Comparison of ENCODE assay signal across 13 cellular contexts in the genomic region with DNA sequence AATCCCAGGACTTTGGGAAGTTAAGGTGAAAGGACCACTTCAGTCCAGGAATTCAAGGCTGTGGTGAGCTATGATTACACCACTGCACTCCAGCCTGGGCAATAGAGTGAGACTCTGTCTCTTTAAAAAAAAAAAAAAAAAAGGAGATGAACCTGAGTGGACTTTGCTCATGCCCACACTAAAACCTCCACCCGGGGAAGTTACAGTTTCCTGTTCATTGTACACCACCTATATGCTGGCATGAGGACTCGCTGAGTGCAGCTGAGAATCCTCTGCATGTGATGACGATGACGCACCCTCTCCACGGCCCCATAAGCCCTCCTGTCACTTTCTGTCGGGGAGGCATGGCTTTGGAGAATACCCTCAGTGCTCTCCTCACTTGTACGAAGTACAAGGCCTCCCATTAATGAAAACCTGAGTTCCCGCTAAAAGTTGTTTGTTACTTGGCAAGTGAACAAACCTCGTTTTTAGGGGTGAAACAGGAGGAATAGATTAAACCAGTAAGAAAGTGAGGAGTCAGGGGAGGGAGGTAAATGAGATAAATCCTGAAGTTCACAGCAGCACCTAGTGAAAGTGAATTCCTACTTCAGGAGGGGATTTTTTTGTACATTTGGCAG. TPM values are rescaled to one million over a fixed set of nuclear protein-coding genes. Genes with fewer than 3 reads are reported as not detected.
DNase-seq lines count a peak whose midpoint lies in the region; ATAC-seq and TF ChIP-seq lines count a peak whose summit lies in the region.
"Had no signal": no experiment of that assay in that cellular context is flagged by ENCODE, and none has a peak within 500 bp of the region (broad histone marks: within the 10 kb centered on the region; RNA-seq: fewer than 3 reads in every experiment).

No MANE protein-coding gene starts in this region.

- H3K27me3 Mint-ChIP-seq in Caco-2 (ENCODE audit: insufficient read depth, unreplicated experiment), result no peaks in the 10 kb centered on the region
- peaks cover 33% of the 10 kb centered on the region for H3K27me3 Mint-ChIP-seq in activated CD8-positive, alpha-beta memory T cell treated with anti-CD3 and anti-CD28 coated beads, Interleukin-2, amount 10 ng/mL, durations not matched to agents 7 days and 5 days

- H3K9me3 Mint-ChIP-seq in Caco-2 (ENCODE audit: unreplicated experiment), result no peaks in the 10 kb centered on the region
- H3K9me3 Mint-ChIP-seq in activated CD8-positive, alpha-beta memory T cell treated with anti-CD3 and anti-CD28 coated beads, Interleukin-2, amount 10 ng/mL, durations not matched to agents 7 days and 5 days (ENCODE audit: low read depth), result no peaks in the 10 kb centered on the region

- no peaks in the 10 kb centered on the region for H4K20me1 ChIP-seq in MM.1S (ENCODE audit: insufficient read depth, low read length)

- no peaks in the 10 kb centered on the region for H3K79me2 ChIP-seq in MM.1S (ENCODE audit: low read length)

- peak overlapping the region; percentile 46 for H3K27ac Mint-ChIP-seq in Caco-2 (ENCODE audit: unreplicated experiment)
- H3K27ac Mint-ChIP-seq in activated CD8-positive, alpha-beta memory T cell treated with anti-CD3 and anti-CD28 coated beads, Interleukin-2, amount 10 ng/mL, durations not matched to agents 7 days and 5 days, result no peak overlapping the region

- POLR2A ChIA-PET in Caco-2 (lab: Charles Lee), result interaction anchor here (0.6 to 0.7 kb wide), 2 partner anchors 48 to 192 kb away, joined by 6 to 7 read pairs; no protein-coding TSS in a partner anchor

- no peaks in the 10 kb centered on the region for H3K36me3 ChIP-seq in Caco-2 (ENCODE audit: control insufficient read depth, insufficient read depth, low read length)
- no peaks in the 10 kb centered on the region for H3K36me3 ChIP-seq in MM.1S (replicated peaks; ENCODE audit: insufficient read depth, low read length)
- H3K36me3 ChIP-seq: prostate gland had no signal

- no peaks in the 10 kb centered on the region for H3K9me2 ChIP-seq in MM.1S (replicated peaks; ENCODE audit: insufficient read depth, low read length)

- H3K4me1 ChIP-seq in Caco-2 (peaks cover 18% of the 10 kb centered on the region), MM.1S (ENCODE audit: low read length) (no peaks in the 10 kb centered on the region)
- H3K4me1 ChIP-seq: prostate gland had no signal

- CTCF ChIA-PET in Caco-2 (lab: Charles Lee), result interaction anchor here (0.6 kb wide), 3 partner anchors 55 to 395 kb away, joined by 3 to 8 read pairs (median 4); a partner anchor contains a TSS
- CTCF ChIA-PET in activated CD8-positive, alpha-beta memory T cell treated with anti-CD3 and anti-CD28 coated beads, Interleukin-2, amount 10 ng/mL, durations not matched to agents 7 days and 5 days (lab: Charles Lee), result no interaction called here

- peak; percentile 20 to 73 for DNase-seq in Caco-2
- peak; percentile 57 for DNase-seq in MV-4-11 (lab: John Stamatoyannopoulos, UW)
- DNase-seq in kidney tubule cell (ENCODE audit: low spot score), result peak; percentile 67
- DNase-seq in renal cortical epithelial cell (ENCODE audit: low read depth), result peak; percentile 57
- DNase-seq in NCI-H774 (lab: John Stamatoyannopoulos, UW), result no peak
- DNase-seq in activated CD8-positive, alpha-beta memory T cell treated with anti-CD3 and anti-CD28 coated beads, Interleukin-2, amount 10 ng/mL, durations not matched to agents 7 days and 5 days, result no peak
- DNase-seq in MM.1S, result no peak
- no peak for DNase-seq in NCI-H1436 treated with DMSO at 0.1 percent for 48 hours (lab: John Stamatoyannopoulos, UW)
- DNase-seq: hypothalamus; stimulated activated naive CD4-positive, alpha-beta T cell had no signal

- no peak overlapping the region for H3K4me2 ChIP-seq in MM.1S (ENCODE audit: low read depth, low read length)

- H3K27ac ChIP-seq in MM.1S (ENCODE audit: low read length), result no peak overlapping the region
- H3K27ac ChIP-seq: prostate gland had no signal

- intact Hi-C loops in Caco-2 (cut with micrococcal nuclease; ENCODE audit: unreplicated experiment), result no loop called here

- no peak overlapping the region for H3K9ac ChIP-seq in MM.1S (ENCODE audit: low read length)

- no peak for TF ChIP-seq CTCF in Caco-2 (IDR thresholded peaks at IDR 0.05; ENCODE audit: insufficient read depth in 1 of 2, low read depth in 1 of 2, low read length in 1 of 2, severe bottlenecking in 1 of 2, unreplicated experiment in 1 of 2)
- no peak for TF ChIP-seq CTCF in MM.1S (IDR thresholded peaks at IDR 0.05; ENCODE audit: low read length)

- no peaks in the 10 kb centered on the region for H3K27me3 ChIP-seq in Caco-2 (replicated peaks; ENCODE audit: control insufficient read depth, insufficient read depth, low read length)
- H3K27me3 ChIP-seq in MM.1S (replicated peaks; ENCODE audit: insufficient read depth, low read length), result no peaks in the 10 kb centered on the region

- BruUV-seq in Caco-2 (replicated peaks; lab: Mats Ljungman, UMichigan), result no TSS peak

- peaks cover 7% of the 10 kb centered on the region for H3K4me1 Mint-ChIP-seq in Caco-2 (ENCODE audit: low read depth, unreplicated experiment)
- H3K4me1 Mint-ChIP-seq in activated CD8-positive, alpha-beta memory T cell treated with anti-CD3 and anti-CD28 coated beads, Interleukin-2, amount 10 ng/mL, durations not matched to agents 7 days and 5 days, result peaks cover 4% of the 10 kb centered on the region

- H3K9me3 ChIP-seq in Caco-2 (no peaks in the 10 kb centered on the region), MM.1S (replicated peaks; ENCODE audit: insufficient read depth, low read length) (no peaks in the 10 kb centered on the region)
- H3K9me3 ChIP-seq: prostate gland had no signal

- no peaks in the 10 kb centered on the region for H3F3A ChIP-seq in MM.1S (ENCODE audit: insufficient read depth, low read length)

- H3K36me3 Mint-ChIP-seq in Caco-2 (ENCODE audit: insufficient read depth, unreplicated experiment), result no peaks in the 10 kb centered on the region
- H3K36me3 Mint-ChIP-seq in activated CD8-positive, alpha-beta memory T cell treated with anti-CD3 and anti-CD28 coated beads, Interleukin-2, amount 10 ng/mL, durations not matched to agents 7 days and 5 days, result no peaks in the 10 kb centered on the region

- H3K4me3 ChIP-seq in Caco-2 (ENCODE audit: low read depth, low read length) (no peak overlapping the region), MM.1S (ENCODE audit: low read length) (no peak overlapping the region)
- H3K4me3 ChIP-seq: prostate gland had no signal

- H2AFZ ChIP-seq in MM.1S (ENCODE audit: low read length), result no peak overlapping the region

- no peak for ATAC-seq in activated CD8-positive, alpha-beta memory T cell treated with anti-CD3 and anti-CD28 coated beads, Interleukin-2, amount 10 ng/mL, durations not matched to agents 7 days and 5 days
- ATAC-seq: activated CD4-positive, CD25-positive, alpha-beta regulatory T cell treated with anti-CD3 and anti-CD28 coated beads, Interleukin-2, amount 50 U/mL, for 24 hours had no signal

- no peak overlapping the region for H3K4me3 Mint-ChIP-seq in Caco-2 (ENCODE audit: unreplicated experiment)
- H3K4me3 Mint-ChIP-seq in activated CD8-positive, alpha-beta memory T cell treated with anti-CD3 and anti-CD28 coated beads, Interleukin-2, amount 10 ng/mL, durations not matched to agents 7 days and 5 days, result no peak overlapping the region

RNA-seq across cellular contexts. Expression of a gene that starts 15.9 kb away (rescaled TPM):
- total RNA-seq in Caco-2 (2022), result 31.4 and 35.8 TPM in 2 replicates
- total RNA-seq in renal cortical epithelial cell, result 0.75 and 1.0 TPM in 2 replicates
- not detected for total RNA-seq in activated CD8-positive, alpha-beta memory T cell treated with anti-CD3 and anti-CD28 coated beads, Interleukin-2, amount 10 ng/mL, durations not matched to agents 7 days and 5 days
- total RNA-seq: M059J had no signal

RNA-seq across cellular contexts. Expression of a gene that starts 16.3 kb away (rescaled TPM):
- 38.7 and 49.6 TPM in 2 replicates for total RNA-seq in Caco-2 (2022)
- 0.35 TPM in 1 of 2 replicates, not detected in the other for total RNA-seq in renal cortical epithelial cell
- total RNA-seq in activated CD8-positive, alpha-beta memory T cell treated with anti-CD3 and anti-CD28 coated beads, Interleukin-2, amount 10 ng/mL, durations not matched to agents 7 days and 5 days, result not detected

RNA-seq across cellular contexts. Expression of a gene that starts 47.0 kb away (rescaled TPM):
- total RNA-seq in Caco-2 (2022), result not detected in 2 replicates
- total RNA-seq in renal cortical epithelial cell, result 0.20 and 0.35 TPM in 2 replicates
- total RNA-seq in activated CD8-positive, alpha-beta memory T cell treated with anti-CD3 and anti-CD28 coated beads, Interleukin-2, amount 10 ng/mL, durations not matched to agents 7 days and 5 days, result 10 to 100 TPM; 41.0 to 42.5 TPM
- total RNA-seq: M059J had no signal

Comparison
In these comparisons a context has a peak if more than half of its experiments do, and no peak if none do; other contexts are left out.
1. DNase-seq: peak in Caco-2 (2 of 2), MV-4-11 (single experiment), kidney tubule cell (single experiment) and renal cortical epithelial cell (single experiment); none in NCI-H774 (single experiment), activated CD8-positive, alpha-beta memory T cell treated with anti-CD3 and anti-CD28 coated beads, Interleukin-2, amount 10 ng/mL, durations not matched to agents 7 days and 5 days (single experiment), MM.1S (single experiment) and NCI-H1436 treated with DMSO at 0.1 percent for 48 hours (single experiment).
2. RNA of a gene that starts 15.9 kb away (total RNA-seq): 31.4 to 35.8 TPM in Caco-2; 0.75 to 1.0 TPM in renal cortical epithelial cell and not detected in activated CD8-positive, alpha-beta memory T cell treated with anti-CD3 and anti-CD28 coated beads, Interleukin-2, amount 10 ng/mL, durations not matched to agents 7 days and 5 days; every median in the first group is over 10 times any median in the second.
3. RNA of a gene that starts 16.3 kb away (total RNA-seq): 38.7 to 49.6 TPM in Caco-2; 0.35 TPM in renal cortical epithelial cell and not detected in activated CD8-positive, alpha-beta memory T cell treated with anti-CD3 and anti-CD28 coated beads, Interleukin-2, amount 10 ng/mL, durations not matched to agents 7 days and 5 days; every median in the first group is over 10 times any median in the second.
4. RNA of a gene that starts 47.0 kb away (total RNA-seq): 41.0 to 42.5 TPM in activated CD8-positive, alpha-beta memory T cell treated with anti-CD3 and anti-CD28 coated beads, Interleukin-2, amount 10 ng/mL, durations not matched to agents 7 days and 5 days; 0.20 to 0.35 TPM in renal cortical epithelial cell and not detected in Caco-2; every median in the first group is over 10 times any median in the second.